ENCODE assay signal across 8 cellular contexts in genomic region chr1:107056426-107057196, GRCh38. TPM values are rescaled to one million over a fixed set of nuclear protein-coding genes. Genes with fewer than 3 reads are reported as not detected.
DNase-seq lines count a peak whose midpoint lies in the region; ATAC-seq and TF ChIP-seq lines count a peak whose summit lies in the region.

Gene PRMT6, plus strand, starts transcription at chr1:107056674. Its CDS starts 42 bp downstream, at chr1:107056716.

- TF ChIP-seq CTCF in C4-2B (conservative IDR thresholded peaks at IDR 0.05) (no peak), lower lobe of right lung (IDR thresholded peaks at IDR 0.05) (peak; percentile 7)

- ATAC-seq in GM19351 (IDR thresholded peaks at IDR 0.05; ENCODE audit: unreplicated experiment) (peak; percentile 86), HG03521 (IDR thresholded peaks at IDR 0.05; ENCODE audit: unreplicated experiment) (peak; percentile 97), lower lobe of right lung (peak; percentile 98 to 99)

- POLR2A ChIA-PET in activated CD4-positive, alpha-beta memory T cell treated with anti-CD3 and anti-CD28 coated beads, Interleukin-2, amount 10 ng/mL, durations not matched to agents 7 days and 5 days (lab: Charles Lee), result interaction anchor here (0.7 to 1.3 kb wide), 7 partner anchors 9 to 542 kb away, joined by 3 to 6 read pairs (median 3); no protein-coding TSS in a partner anchor

- no peaks in the 10 kb centered on the region for H3K9me3 ChIP-seq in lower lobe of right lung

- H3K36me3 Mint-ChIP-seq in activated CD4-positive, alpha-beta memory T cell treated with anti-CD3 and anti-CD28 coated beads, Interleukin-2, amount 10 ng/mL, durations not matched to agents 7 days and 5 days (ENCODE audit: low read depth), result peaks cover 31% of the 10 kb centered on the region

- H3K27ac ChIP-seq in C4-2B (peak within 1 kb of the TSS; percentile 94), lower lobe of right lung (peak within 1 kb of the TSS; percentile 88)

- intact Hi-C loops in lower lobe of right lung (cut with DNase I), result no loop called here

- H3K4me1 Mint-ChIP-seq in activated CD4-positive, alpha-beta memory T cell treated with anti-CD3 and anti-CD28 coated beads, Interleukin-2, amount 10 ng/mL, durations not matched to agents 7 days and 5 days, result peaks cover 19% of the 10 kb centered on the region

- DNase-seq in NCI-H748 treated with DMSO at 0.1 percent for 48 hours (lab: John Stamatoyannopoulos, UW) (peak; percentile 75), ecto neural progenitor cell (ENCODE audit: low spot score) (peak; percentile 90), lower lobe of right lung (peak; percentile 91)
- DNase-seq in activated CD4-positive, alpha-beta memory T cell treated with anti-CD3 and anti-CD28 coated beads, Interleukin-2, amount 10 ng/mL, durations not matched to agents 7 days and 5 days, result peak; percentile 82
- peak; percentile 17 to 70 (median 58) for DNase-seq in stimulated activated CD4-positive, alpha-beta T cell treated with anti-CD3 and anti-CD28 coated beads, TNF-alpha, amount 100 ng/mL, for 1 hour (ENCODE audit: low read depth in 3 of 3, low spot score in 1 of 3)

- no peaks in the 10 kb centered on the region for H3K27me3 ChIP-seq in lower lobe of right lung (ENCODE audit: low read depth)

- H3K27ac Mint-ChIP-seq in activated CD4-positive, alpha-beta memory T cell treated with anti-CD3 and anti-CD28 coated beads, Interleukin-2, amount 10 ng/mL, durations not matched to agents 7 days and 5 days, result peak within 1 kb of the TSS; percentile 88

- H3K4me3 Mint-ChIP-seq in activated CD4-positive, alpha-beta memory T cell treated with anti-CD3 and anti-CD28 coated beads, Interleukin-2, amount 10 ng/mL, durations not matched to agents 7 days and 5 days, result peak within 1 kb of the TSS; percentile 92

- H3K4me1 ChIP-seq in lower lobe of right lung, result peaks cover 13% of the 10 kb centered on the region

- H3K36me3 ChIP-seq in lower lobe of right lung, result no peaks in the 10 kb centered on the region

- H3K27me3 Mint-ChIP-seq in activated CD4-positive, alpha-beta memory T cell treated with anti-CD3 and anti-CD28 coated beads, Interleukin-2, amount 10 ng/mL, durations not matched to agents 7 days and 5 days, result no peaks in the 10 kb centered on the region

- H3K9me3 Mint-ChIP-seq in activated CD4-positive, alpha-beta memory T cell treated with anti-CD3 and anti-CD28 coated beads, Interleukin-2, amount 10 ng/mL, durations not matched to agents 7 days and 5 days, result no peaks in the 10 kb centered on the region

- H3K4me3 ChIP-seq in lower lobe of right lung, result peak within 1 kb of the TSS; percentile 97

- CTCF ChIA-PET in activated CD4-positive, alpha-beta memory T cell treated with anti-CD3 and anti-CD28 coated beads, Interleukin-2, amount 10 ng/mL, durations not matched to agents 7 days and 5 days (lab: Charles Lee), result interaction anchor here (1.2 kb wide), 1 partner anchor 86 kb away, joined by 5 read pairs; no protein-coding TSS in a partner anchor

RNA-seq across cellular contexts. Expression of gene PRMT6, which starts in this region (rescaled TPM):
- total RNA-seq in activated CD4-positive, alpha-beta memory T cell treated with anti-CD3 and anti-CD28 coated beads, Interleukin-2, amount 10 ng/mL, durations not matched to agents 7 days and 5 days, result 10 to 100 TPM; 11.8 to 12.5 TPM
- 11.4 TPM for total RNA-seq in lower lobe of right lung

Comparison
In these comparisons a context has a peak if more than half of its experiments do, and no peak if none do; other contexts are left out.
1. Peak in every context shown above with its lines: DNase-seq, ATAC-seq, H3K4me3 ChIP-seq and H3K27ac ChIP-seq.